ENCODE assay signal across 26 cellular contexts in the genomic region with DNA sequence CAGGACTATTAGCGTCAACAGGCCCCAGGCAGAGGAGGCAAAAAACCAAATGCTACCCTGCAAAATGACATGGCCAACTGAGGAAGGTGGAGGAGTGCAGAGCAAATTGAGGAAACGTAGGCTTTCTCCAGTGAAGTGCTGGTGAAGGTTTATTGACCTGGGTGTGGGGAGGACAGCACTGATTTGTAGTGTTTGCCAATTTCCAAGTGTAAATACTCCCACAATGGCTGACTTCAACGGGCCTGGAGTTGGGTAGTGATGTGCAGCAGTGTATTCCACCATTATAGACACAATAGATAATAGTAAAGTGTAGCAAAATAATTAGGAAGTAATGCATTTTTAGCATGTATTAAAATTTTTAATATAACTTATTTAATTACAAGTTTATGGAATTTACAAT.
"Had no signal": no experiment of that assay in that cellular context is flagged by ENCODE, and none has a peak within 500 bp of the region (broad histone marks: within the 10 kb centered on the region; RNA-seq: fewer than 3 reads in every experiment).

No MANE protein-coding gene starts in this region.

- H3K36me3 ChIP-seq: esophagus squamous epithelium, heart right ventricle, prostate gland, right atrium auricular region, sigmoid colon, stomach, tibial artery, upper lobe of left lung, uterus had no signal

- H3K4me1 ChIP-seq: prostate gland, uterus had no signal

- DNase-seq: cerebellar nuclear complex; cortex of kidney; effector memory CD8-positive, alpha-beta T cell; erythroblast; esophagus squamous epithelium; foreskin melanocyte; glutamatergic neuron; heart right ventricle; hippocampal formation; left cardiac atrium; left ventricle myocardium superior; midbrain; natural killer cell; sigmoid colon; stimulated activated CD4-positive, alpha-beta T cell treated with anti-CD3 and anti-CD28 coated beads, Interleukin-2, amount 100 ng/mL, for 24 hours; stimulated activated CD4-positive, alpha-beta T cell treated with anti-CD3 and anti-CD28 coated beads, Interleukin-4, amount 100 ng/mL, for 24 hours; stimulated activated naive CD4-positive, alpha-beta T cell treated with Interleukin-2 at 50 U/mL for 16 hours; stomach; testis; tibial artery; upper lobe of left lung; uterus had no signal

- H3K27ac ChIP-seq: esophagus squamous epithelium, heart right ventricle, prostate gland, right atrium auricular region, sigmoid colon, stomach, testis, tibial artery, upper lobe of left lung, uterus had no signal

- H3K9me3 ChIP-seq: esophagus squamous epithelium, heart right ventricle, prostate gland, right atrium auricular region, sigmoid colon, stomach, testis, tibial artery, upper lobe of left lung, uterus had no signal

- H3K27me3 ChIP-seq: esophagus squamous epithelium, heart right ventricle, right atrium auricular region, sigmoid colon, stomach, testis, tibial artery, upper lobe of left lung, uterus had no signal

- ATAC-seq: effector memory CD8-positive, alpha-beta T cell; heart right ventricle; left cardiac atrium; left ventricle myocardium superior; natural killer cell; stimulated activated effector memory CD8-positive, alpha-beta T cell treated with anti-CD3 and anti-CD28 coated beads, Interleukin-12 subunit alpha, Interleukin-12 subunit beta, amount 100 ng/mL, for 72 hours had no signal

- H3K4me3 ChIP-seq: esophagus squamous epithelium, heart right ventricle, lung, prostate gland, right atrium auricular region, sigmoid colon, stomach, testis, tibial artery, upper lobe of left lung, uterus had no signal
